Comparison of ENCODE assay signal across 17 cellular contexts in the genomic region with DNA sequence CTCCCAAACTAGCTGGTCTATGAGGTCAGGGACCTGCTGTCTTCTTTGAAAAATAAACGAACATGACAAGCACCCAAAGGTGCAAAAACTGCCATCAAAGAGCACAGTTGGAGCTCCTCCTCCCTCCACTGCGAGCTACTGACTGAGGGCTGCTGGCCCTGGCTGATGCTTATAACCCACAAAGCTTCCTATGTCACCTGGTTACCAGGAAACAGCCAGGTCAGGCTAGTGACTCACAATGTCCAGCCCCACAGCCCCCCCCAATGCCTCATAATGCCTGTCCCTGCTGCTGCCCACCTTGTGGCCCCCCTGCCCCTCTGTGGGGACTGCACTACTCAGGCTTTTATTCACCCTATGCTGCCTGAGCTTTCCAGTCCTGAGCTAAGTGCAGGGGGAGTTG. TPM values are rescaled to one million over a fixed set of nuclear protein-coding genes. Genes with fewer than 3 reads are reported as not detected.
A peak's percentile ranks its signal among the peaks of the same experiment; 100 is the strongest.
DNase-seq lines count a peak whose midpoint lies in the region; ATAC-seq and FAIRE-seq lines count a peak whose summit lies in the region.
"Had no signal": no experiment of that assay in that cellular context is flagged by ENCODE, and none has a peak within 500 bp of the region (broad histone marks: within the 10 kb centered on the region; RNA-seq: fewer than 3 reads in every experiment).

A gene with protein sequence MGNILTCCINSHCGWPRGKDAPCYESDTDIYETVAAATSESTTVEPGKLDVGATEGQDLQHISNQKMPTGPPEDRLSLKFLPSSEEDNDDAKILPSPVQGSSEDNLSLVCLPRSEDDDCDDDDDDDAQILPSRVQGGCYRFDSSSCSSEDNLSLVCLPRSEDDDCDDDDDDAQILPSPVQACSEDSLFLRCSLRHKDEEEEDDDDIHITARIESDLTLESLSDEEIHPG (minus strand): TSS at position 144 of the 400 bp plus-strand sequence. CDS start 298 bp downstream, outside the sequence.

- intact Hi-C loops in cardiac septum (cut with DNase I): no loop called here
- intact Hi-C loops in left cardiac atrium (cut with DNase I): no loop called here

- no peaks in the 10 kb centered on the region for H3K9me3 Mint-ChIP-seq in activated naive CD8-positive, alpha-beta T cell treated with anti-CD3 and anti-CD28 coated beads, Interleukin-2, amount 10 ng/mL, durations not matched to agents 7 days and 5 days
- H3K9me3 Mint-ChIP-seq: IgD-negative memory B cell had no signal

- H3K4me3 Mint-ChIP-seq in activated naive CD8-positive, alpha-beta T cell treated with anti-CD3 and anti-CD28 coated beads, Interleukin-2, amount 10 ng/mL, durations not matched to agents 7 days and 5 days: no peak within 1 kb of the TSS
- H3K4me3 Mint-ChIP-seq: B cell; CD4-positive, CD25-positive, alpha-beta regulatory T cell had no signal

- H3K27me3 Mint-ChIP-seq in activated naive CD8-positive, alpha-beta T cell treated with anti-CD3 and anti-CD28 coated beads, Interleukin-2, amount 10 ng/mL, durations not matched to agents 7 days and 5 days: no peaks in the 10 kb centered on the region
- H3K27me3 Mint-ChIP-seq: B cell; CD4-positive, CD25-positive, alpha-beta regulatory T cell; IgD-negative memory B cell had no signal

- FAIRE-seq in urothelium cell line (lab: Jason Lieb, UNC): no peak
- FAIRE-seq: D721Med, G401.6, HTR-8/SVneo had no signal

- H3K36me3 Mint-ChIP-seq in activated naive CD8-positive, alpha-beta T cell treated with anti-CD3 and anti-CD28 coated beads, Interleukin-2, amount 10 ng/mL, durations not matched to agents 7 days and 5 days: peaks cover 1% of the 10 kb centered on the region
- H3K36me3 Mint-ChIP-seq: IgD-negative memory B cell had no signal

- H3K27ac Mint-ChIP-seq in activated naive CD8-positive, alpha-beta T cell treated with anti-CD3 and anti-CD28 coated beads, Interleukin-2, amount 10 ng/mL, durations not matched to agents 7 days and 5 days: peak within 1 kb of the TSS; percentile 65
- H3K27ac Mint-ChIP-seq: B cell had no signal

- DNase-seq in cardiac septum (ENCODE audit: low spot score) (peak; percentile 6), left cardiac atrium (no peak), HT-29 (ENCODE audit: low spot score) (peak; percentile 5), urothelium cell line (ENCODE audit: low spot score) (peak; percentile 23), NCI-H69 (lab: John Stamatoyannopoulos, UW) (no peak)
- no peak for DNase-seq in activated naive CD8-positive, alpha-beta T cell treated with anti-CD3 and anti-CD28 coated beads, Interleukin-2, amount 10 ng/mL, durations not matched to agents 7 days and 5 days
- DNase-seq: CD4-positive, CD25-positive, alpha-beta regulatory T cell; DMS79 treated with DMSO at 0.1 percent for 48 hours; Kasumi-1; NCI-H187 treated with DMSO at 0.1 percent for 48 hours; NCI-H526 treated with DMSO at 0.1 percent for 48 hours had no signal

- ATAC-seq in left cardiac atrium (no peak), GM21423 (IDR thresholded peaks at IDR 0.05; ENCODE audit: unreplicated experiment) (no peak)
- peak; percentile 79 for ATAC-seq in activated naive CD8-positive, alpha-beta T cell treated with anti-CD3 and anti-CD28 coated beads, Interleukin-2, amount 10 ng/mL, durations not matched to agents 7 days and 5 days (ENCODE audit: low read depth)

- POLR2A ChIA-PET in activated naive CD8-positive, alpha-beta T cell treated with anti-CD3 and anti-CD28 coated beads, Interleukin-2, amount 10 ng/mL, durations not matched to agents 7 days and 5 days (lab: Charles Lee): interaction anchor here (0.9 kb wide), 1 partner anchor 135 kb away, joined by 3 read pairs; no protein-coding TSS in a partner anchor

- peaks cover 11% of the 10 kb centered on the region for H3K4me1 Mint-ChIP-seq in activated naive CD8-positive, alpha-beta T cell treated with anti-CD3 and anti-CD28 coated beads, Interleukin-2, amount 10 ng/mL, durations not matched to agents 7 days and 5 days

RNA-seq across cellular contexts. Expression of the gene that starts here (rescaled TPM):
- total RNA-seq in cardiac septum (not detected), left cardiac atrium (not detected)
- total RNA-seq in HT-29 (2014; rRNA removed; shearing (Covaris generic)): not detected in 2 replicates
- under 1 TPM; 0.69 to 0.79 TPM for total RNA-seq in activated naive CD8-positive, alpha-beta T cell treated with anti-CD3 and anti-CD28 coated beads, Interleukin-2, amount 10 ng/mL, durations not matched to agents 7 days and 5 days
- total RNA-seq: CD4-positive, CD25-positive, alpha-beta regulatory T cell had no signal

Comparison
In these comparisons a context has a peak if more than half of its experiments do, and no peak if none do; other contexts are left out.
1. Peak in DNase-seq in cardiac septum; RNA of the gene not detected or under 1 TPM.
2. Peak in DNase-seq in HT-29; RNA of the gene not detected or under 1 TPM.
3. Peak in ATAC-seq in activated naive CD8-positive, alpha-beta T cell treated with anti-CD3 and anti-CD28 coated beads, Interleukin-2, amount 10 ng/mL, durations not matched to agents 7 days and 5 days; RNA of the gene not detected or under 1 TPM.